Comparison of ENCODE assay signal across 11 cellular contexts in genomic region chr18:10051877-10052631, GRCh38.
DNase-seq lines count a peak whose midpoint lies in the region; ATAC-seq, FAIRE-seq and TF ChIP-seq lines count a peak whose summit lies in the region.
"Had no signal": no experiment of that assay in that cellular context is flagged by ENCODE, and none has a peak within 500 bp of the region (broad histone marks: within the 10 kb centered on the region; RNA-seq: fewer than 3 reads in every experiment).

No MANE protein-coding gene starts in this region.

- H3K4me3 ChIP-seq in breast epithelium (no peak overlapping the region), right atrium auricular region (no peak overlapping the region), subcutaneous abdominal adipose tissue (ENCODE audit: low read depth in 1 of 5, low read length in 5 of 5) (no peak overlapping the region)

- no peak for TF ChIP-seq CTCF in breast epithelium (IDR thresholded peaks at IDR 0.05)
- TF ChIP-seq CTCF in right atrium auricular region (IDR thresholded peaks at IDR 0.05): no peak
- no peak for TF ChIP-seq CTCF in D721Med (IDR thresholded peaks at IDR 0.05; ENCODE audit: insufficient read depth, missing control alignments)

- DNase-seq in H4 (ENCODE audit: low spot score): peak; percentile 64
- peak in 1 of 2 donors; percentile 85 for DNase-seq in breast epithelium (ENCODE audit: low spot score in 2 of 2)
- peak; percentile 88 for DNase-seq in right atrium auricular region (ENCODE audit: low spot score)
- no peak for DNase-seq in D721Med (ENCODE audit: insufficient read length, low spot score)
- DNase-seq in activated T-cell treated with anti-CD3 and anti-CD28 coated beads, Interleukin-2, amount 50 U/mL, for 48 hours: no peak
- DNase-seq: activated CD8-positive, alpha-beta T cell treated with anti-CD3 and anti-CD28 coated beads for 36 hours; DMS79; NCI-H2029 treated with DMSO at 0.1 percent for 48 hours had no signal

- H3K9me3 ChIP-seq in breast epithelium (no peaks in the 10 kb centered on the region), right atrium auricular region (no peaks in the 10 kb centered on the region), subcutaneous abdominal adipose tissue (ENCODE audit: control insufficient read depth in 5 of 5, low read length in 5 of 5) (no peaks in the 10 kb centered on the region)

- ATAC-seq in GM18511 (IDR thresholded peaks at IDR 0.05; ENCODE audit: unreplicated experiment): no peak
- no peak for ATAC-seq in esophagus mucosa
- ATAC-seq: activated CD8-positive, alpha-beta T cell treated with anti-CD3 and anti-CD28 coated beads for 36 hours had no signal

- H3K36me3 ChIP-seq in breast epithelium: no peaks in the 10 kb centered on the region
- H3K36me3 ChIP-seq in right atrium auricular region: no peaks in the 10 kb centered on the region
- H3K36me3 ChIP-seq in subcutaneous abdominal adipose tissue (ENCODE audit: control insufficient read depth in 5 of 5, insufficient read depth in 5 of 5, low read length in 5 of 5): no peaks in the 10 kb centered on the region

- intact Hi-C loops in breast epithelium (cut with DNase I; ENCODE audit: low total_unique reads): no loop called here

- no peak for TF ChIP-seq POLR2A in breast epithelium (IDR thresholded peaks at IDR 0.05)

- no peak for FAIRE-seq in D721Med (lab: Jason Lieb, UNC)

- H3K9ac ChIP-seq in subcutaneous abdominal adipose tissue (ENCODE audit: low read length in 5 of 5): no peak overlapping the region

- H3K27me3 ChIP-seq in breast epithelium: no peaks in the 10 kb centered on the region
- no peaks in the 10 kb centered on the region for H3K27me3 ChIP-seq in right atrium auricular region
- H3K27me3 ChIP-seq in subcutaneous abdominal adipose tissue (ENCODE audit: control insufficient read depth in 5 of 5, insufficient read depth in 4 of 5, low read length in 5 of 5): no peaks in the 10 kb centered on the region

- H3K27ac ChIP-seq in breast epithelium: peak overlapping the region; percentile 70 to 71
- peak overlapping the region; percentile 64 to 75 for H3K27ac ChIP-seq in right atrium auricular region
- peak overlapping the region; percentile 58 for H3K27ac ChIP-seq in subcutaneous abdominal adipose tissue (ENCODE audit: low read depth, low read length)

- H3K4me1 ChIP-seq in breast epithelium: peaks cover 0 to 8% of the 10 kb centered on the region in 2 donors
- peaks cover 0 to 4% of the 10 kb centered on the region in 2 donors for H3K4me1 ChIP-seq in right atrium auricular region
- peaks cover 2 to 35% (median 29%) of the 10 kb centered on the region in 5 donors for H3K4me1 ChIP-seq in subcutaneous abdominal adipose tissue (ENCODE audit: control insufficient read depth in 5 of 5, insufficient read depth in 5 of 5, low read length in 5 of 5)

Comparison
In these comparisons a context has a peak if more than half of its experiments do, and no peak if none do; other contexts are left out.
1. DNase-seq: peak in H4 (single experiment) and right atrium auricular region (single experiment); none in D721Med (single experiment) and activated T-cell treated with anti-CD3 and anti-CD28 coated beads, Interleukin-2, amount 50 U/mL, for 48 hours (0 of 2).
2. Peak in every context shown above with its lines, with median percentiles within 50 percentile points of each other: H3K27ac ChIP-seq.